Comparison of ENCODE assay signal across 9 cellular contexts in genomic region chr18:49723648-49724180, GRCh38.
DNase-seq lines count a peak whose midpoint lies in the region; ATAC-seq lines count a peak whose summit lies in the region.
"Had no signal": no experiment of that assay in that cellular context is flagged by ENCODE, and none has a peak within 500 bp of the region (broad histone marks: within the 10 kb centered on the region; RNA-seq: fewer than 3 reads in every experiment).

No MANE protein-coding gene starts in this region.

- ATAC-seq in stimulated activated naive B cell treated with anti-CD40 and anti-IgM and Interleukin-4, amounts not matched to agents 10 μg/mL and 1 μg/mL and 100 μg/mL, for 72 hours (replicated peaks) = peak; percentile 36 to 50

- peak overlapping the region in 1 of 2 donors; percentile 9 for H3K4me3 Mint-ChIP-seq in stimulated activated naive B cell treated with anti-CD40 and anti-IgM and Interleukin-4, amounts not matched to agents 10 μg/mL and 1 μg/mL and 100 μg/mL, for 72 hours

- peaks cover 2 to 4% of the 10 kb centered on the region in 2 donors for H3K4me1 Mint-ChIP-seq in stimulated activated naive B cell treated with anti-CD40 and anti-IgM and Interleukin-4, amounts not matched to agents 10 μg/mL and 1 μg/mL and 100 μg/mL, for 72 hours

- peaks cover 4 to 20% of the 10 kb centered on the region in 2 donors for H3K27me3 Mint-ChIP-seq in stimulated activated naive B cell treated with anti-CD40 and anti-IgM and Interleukin-4, amounts not matched to agents 10 μg/mL and 1 μg/mL and 100 μg/mL, for 72 hours

- no peak overlapping the region for H3K27ac Mint-ChIP-seq in stimulated activated naive B cell treated with anti-CD40 and anti-IgM and Interleukin-4, amounts not matched to agents 10 μg/mL and 1 μg/mL and 100 μg/mL, for 72 hours

- no peaks in the 10 kb centered on the region for H3K36me3 Mint-ChIP-seq in stimulated activated naive B cell treated with anti-CD40 and anti-IgM and Interleukin-4, amounts not matched to agents 10 μg/mL and 1 μg/mL and 100 μg/mL, for 72 hours

- DNase-seq in activated T-cell treated with anti-CD3 and anti-CD28 coated beads for 48 hours (ENCODE audit: low read depth) (peak; percentile 15), activated T-cell treated with anti-CD3 and anti-CD28 coated beads for 4 hours (no peak), NCI-H526 treated with DMSO at 0.1 percent for 48 hours (lab: John Stamatoyannopoulos, UW) (peak; percentile 39), fibroblast of gingiva (ENCODE audit: low read depth) (peak; percentile 9), SK-N-DZ (ENCODE audit: low spot score) (no peak), SHP77 (lab: John Stamatoyannopoulos, UW) (no peak), NCI-H446 treated with DMSO at 0.1 percent for 48 hours (lab: John Stamatoyannopoulos, UW) (no peak)
- no peak for DNase-seq in stimulated activated naive B cell treated with anti-CD40 and anti-IgM and Interleukin-4, amounts not matched to agents 10 μg/mL and 1 μg/mL and 100 μg/mL, for 72 hours
- DNase-seq: activated effector memory CD4-positive, alpha-beta T cell treated with Interleukin-2 at 50 U/mL for 16 hours had no signal

- no peaks in the 10 kb centered on the region for H3K9me3 Mint-ChIP-seq in stimulated activated naive B cell treated with anti-CD40 and anti-IgM and Interleukin-4, amounts not matched to agents 10 μg/mL and 1 μg/mL and 100 μg/mL, for 72 hours

Comparison
In these comparisons a context has a peak if more than half of its experiments do, and no peak if none do; other contexts are left out.
1. DNase-seq: peak in activated T-cell treated with anti-CD3 and anti-CD28 coated beads for 48 hours (single experiment), NCI-H526 treated with DMSO at 0.1 percent for 48 hours (single experiment) and fibroblast of gingiva (single experiment); none in activated T-cell treated with anti-CD3 and anti-CD28 coated beads for 4 hours (single experiment), stimulated activated naive B cell treated with anti-CD40 and anti-IgM and Interleukin-4, amounts not matched to agents 10 μg/mL and 1 μg/mL and 100 μg/mL, for 72 hours (single experiment), SK-N-DZ (single experiment), SHP77 (0 of 2) and NCI-H446 treated with DMSO at 0.1 percent for 48 hours (single experiment).